Comparison of ENCODE assay signal across 25 cellular contexts in genomic region chr6:160420969-160421556, GRCh38.
DNase-seq lines count a peak whose midpoint lies in the region; TF ChIP-seq lines count a peak whose summit lies in the region.
"Had no signal": no experiment of that assay in that cellular context is flagged by ENCODE, and none has a peak within 500 bp of the region (broad histone marks: within the 10 kb centered on the region; RNA-seq: fewer than 3 reads in every experiment).

No MANE protein-coding gene starts in this region.

- no peak overlapping the region for H3K27ac ChIP-seq in mammary epithelial cell (ENCODE audit: insufficient read depth, low read depth, low read length)
- H3K27ac ChIP-seq in muscle layer of colon (ENCODE audit: low read depth, low read length) = peak overlapping the region; percentile 67
- H3K27ac ChIP-seq in uterus = peak overlapping the region; percentile 68 to 75
- no peak overlapping the region for H3K27ac ChIP-seq in SJCRH30
- H3K27ac ChIP-seq: 22Rv1, VCaP had no signal

- H3K36me3 ChIP-seq in mammary epithelial cell (ENCODE audit: insufficient read depth, low read length) = no peaks in the 10 kb centered on the region
- no peaks in the 10 kb centered on the region for H3K36me3 ChIP-seq in muscle layer of colon (ENCODE audit: insufficient read depth, low read length)
- no peaks in the 10 kb centered on the region for H3K36me3 ChIP-seq in uterus
- H3K36me3 ChIP-seq in SJCRH30 = no peaks in the 10 kb centered on the region

- H3K4me3 ChIP-seq in mammary epithelial cell (replicated peaks in 1 of 3; ENCODE audit: insufficient read depth in 1 of 3, low read depth in 2 of 3, low read length in 3 of 3) (no peak overlapping the region), fibroblast of pulmonary artery (replicated peaks; ENCODE audit: low read depth, low read length) (no peak overlapping the region), muscle layer of colon (ENCODE audit: low read depth in 1 of 2, low read length in 2 of 2) (peak overlapping the region in 1 of 2 donors; percentile 29), uterus (no peak overlapping the region), SJCRH30 (no peak overlapping the region)

- in situ Hi-C loops in mammary epithelial cell (cut with MboI; ENCODE audit: low sequenced_read_pairs in 2 of 2) = no loop called here

- CTCF ChIA-PET in mammary epithelial cell (lab: Charles Lee; ENCODE audit: low non-redundant PET) = interaction anchor here (0.5 kb wide), 1 partner anchor 1000 kb away, joined by 3 read pairs; no protein-coding TSS in a partner anchor
- CTCF ChIA-PET in MCF 10A (lab: Yijun Ruan, JAX) = interaction anchor here (1.2 kb wide), 1 partner anchor 34 kb away, joined by 3 read pairs; no protein-coding TSS in a partner anchor

- H4K20me1 ChIP-seq in mammary epithelial cell (ENCODE audit: insufficient read depth, low read length) = no peaks in the 10 kb centered on the region

- no peak for TF ChIP-seq CTCF in mammary epithelial cell (conservative IDR thresholded peaks at IDR 0.05 in 1 of 2, IDR thresholded peaks at IDR 0.05 in 1 of 2; ENCODE audit: extremely low read depth in 1 of 2, insufficient read depth in 1 of 2, low read depth in 1 of 2, low read length in 2 of 2)
- no peak for TF ChIP-seq CTCF in MCF 10A (IDR thresholded peaks at IDR 0.05; ENCODE audit: unreplicated experiment)
- no peak for TF ChIP-seq CTCF in fibroblast of pulmonary artery (IDR thresholded peaks at IDR 0.05; ENCODE audit: low read length, missing control alignments)
- TF ChIP-seq CTCF in uterus (IDR thresholded peaks at IDR 0.05) = no peak

- H3K4me1 Mint-ChIP-seq in MCF 10A (ENCODE audit: insufficient read depth, unreplicated experiment) = peaks cover 13% of the 10 kb centered on the region

- H3K4me3 Mint-ChIP-seq in MCF 10A (ENCODE audit: unreplicated experiment) = no peak overlapping the region
- H3K4me3 Mint-ChIP-seq: activated CD8-positive, alpha-beta memory T cell treated with anti-CD3 and anti-CD28 coated beads, Interleukin-2, amount 10 ng/mL, durations not matched to agents 7 days and 5 days; activated naive CD4-positive, alpha-beta T cell treated with anti-CD3 and anti-CD28 coated beads, Interleukin-2, amount 50 U/mL, for 24 hours; CD4-positive, alpha-beta T cell; type B pancreatic cell had no signal

- H3K4me2 ChIP-seq in mammary epithelial cell (ENCODE audit: insufficient read depth, low read depth, low read length) = no peak overlapping the region

- H3K9me3 Mint-ChIP-seq in MCF 10A (ENCODE audit: unreplicated experiment) = no peaks in the 10 kb centered on the region
- H3K9me3 Mint-ChIP-seq: activated naive CD4-positive, alpha-beta T cell treated with anti-CD3 and anti-CD28 coated beads, Interleukin-2, amount 50 U/mL, for 24 hours; CD4-positive, alpha-beta T cell; type B pancreatic cell had no signal

- no peak for TF ChIP-seq POLR2A in uterus (IDR thresholded peaks at IDR 0.05)

- H3K27me3 ChIP-seq in mammary epithelial cell (ENCODE audit: insufficient read depth, low read length) (no peaks in the 10 kb centered on the region), muscle layer of colon (ENCODE audit: control insufficient read depth in 1 of 2, insufficient read depth in 2 of 2, low read length in 2 of 2) (no peaks in the 10 kb centered on the region), uterus (no peaks in the 10 kb centered on the region), SJCRH30 (peaks cover 5% of the 10 kb centered on the region; the same call in 1 of the 2 replicates)

- intact Hi-C loops in mammary epithelial cell (cut with micrococcal nuclease) (loop anchor here (10.0 kb wide), 1 partner anchor 86 kb away; no protein-coding TSS in a partner anchor), MCF 10A (cut with micrococcal nuclease) (no loop called here), uterus (cut with DNase I; ENCODE audit: low total_unique reads) (no loop called here)

- BruUV-seq in mammary epithelial cell (replicated peaks; lab: Mats Ljungman, UMichigan) (no TSS peak), MCF 10A (replicated peaks; lab: Mats Ljungman, UMichigan) (no TSS peak)

- H3K27me3 Mint-ChIP-seq in MCF 10A (ENCODE audit: insufficient read depth, unreplicated experiment) = no peaks in the 10 kb centered on the region
- H3K27me3 Mint-ChIP-seq: type B pancreatic cell had no signal

- dilution Hi-C loops in mammary epithelial cell (cut with HindIII; ENCODE audit: low sequenced_read_pairs) = no loop called here

- H3K4me1 ChIP-seq in mammary epithelial cell (ENCODE audit: insufficient read depth, low read length) (peaks cover 32% of the 10 kb centered on the region), muscle layer of colon (ENCODE audit: insufficient read depth, low read length) (peaks cover 31% of the 10 kb centered on the region), uterus (peaks cover 0 to 6% of the 10 kb centered on the region in 2 donors), SJCRH30 (no peaks in the 10 kb centered on the region)

- H3K27ac Mint-ChIP-seq in MCF 10A (ENCODE audit: low read depth, unreplicated experiment) = no peak overlapping the region
- H3K27ac Mint-ChIP-seq: activated CD8-positive, alpha-beta memory T cell treated with anti-CD3 and anti-CD28 coated beads, Interleukin-2, amount 10 ng/mL, durations not matched to agents 7 days and 5 days; activated naive CD4-positive, alpha-beta T cell treated with anti-CD3 and anti-CD28 coated beads, Interleukin-2, amount 50 U/mL, for 24 hours; CD4-positive, alpha-beta T cell; type B pancreatic cell had no signal

- peak overlapping the region; percentile 64 for H2AFZ ChIP-seq in mammary epithelial cell (ENCODE audit: low read depth, low read length)

- no peak overlapping the region for H3K9ac ChIP-seq in mammary epithelial cell (ENCODE audit: insufficient read depth, low read length)
- H3K9ac ChIP-seq in muscle layer of colon (ENCODE audit: low read length) = peak overlapping the region; percentile 21

- POLR2A ChIA-PET in MCF 10A (lab: Yijun Ruan, JAX) = no interaction called here

- H3K79me2 ChIP-seq in mammary epithelial cell (ENCODE audit: insufficient read depth, low read length) = no peaks in the 10 kb centered on the region

- H3K9me3 ChIP-seq in mammary epithelial cell (replicated peaks; ENCODE audit: insufficient read depth, low read length) (no peaks in the 10 kb centered on the region), muscle layer of colon (ENCODE audit: low read length) (no peaks in the 10 kb centered on the region), uterus (no peaks in the 10 kb centered on the region), SJCRH30 (replicated peaks) (peaks cover 3% of the 10 kb centered on the region; the same call in 1 of the 2 replicates)

- DNase-seq in mammary epithelial cell = no peak
- no peak for DNase-seq in MCF 10A (ENCODE audit: unreplicated experiment)
- peak; percentile 45 for DNase-seq in fibroblast of pulmonary artery (ENCODE audit: low read depth)
- DNase-seq in uterus = no peak
- no peak for DNase-seq in LoVo (ENCODE audit: low spot score)
- no peak for DNase-seq in NCI-H2107 (lab: John Stamatoyannopoulos, UW)
- no peak for DNase-seq in SJCRH30
- DNase-seq: activated CD4-positive, alpha-beta T cell treated with anti-CD3 and anti-CD28 coated beads, Interleukin-2, amount 50 U/mL, for 1 hour; activated CD8-positive, alpha-beta memory T cell treated with anti-CD3 and anti-CD28 coated beads, Interleukin-2, amount 10 ng/mL, durations not matched to agents 7 days and 5 days; CD4-positive, alpha-beta T cell; cerebellar nuclear complex; EL; IMR-90; kidney; NCI-H1105 treated with DMSO at 0.1 percent for 48 hours; NCI-H2029; NCI-H226; NCI-H774; stimulated activated CD4-positive, alpha-beta T cell treated with anti-CD3 and anti-CD28 coated beads, Interleukin-4, amount 100 ng/mL, for 24 hours; stimulated activated naive CD4-positive, alpha-beta T cell had no signal

- 77% methylated on average over 7 of the region's 7 CpGs for WGBS in mammary epithelial cell (ENCODE audit: low coverage, missing lambda C conversion rate)

- no peaks in the 10 kb centered on the region for H3K36me3 Mint-ChIP-seq in MCF 10A (ENCODE audit: insufficient read depth, unreplicated experiment)
- H3K36me3 Mint-ChIP-seq: activated CD8-positive, alpha-beta memory T cell treated with anti-CD3 and anti-CD28 coated beads, Interleukin-2, amount 10 ng/mL, durations not matched to agents 7 days and 5 days; type B pancreatic cell had no signal

Comparison
In these comparisons a context has a peak if more than half of its experiments do, and no peak if none do; other contexts are left out.
1. H3K27ac ChIP-seq: peak in muscle layer of colon (single experiment) and uterus (2 of 2); none in mammary epithelial cell (single experiment) and SJCRH30 (single experiment).